In genomic region chr20:39290575-39290974, GRCh38 we compare ENCODE assay signal across 22 cellular contexts.
"Had no signal": no experiment of that assay in that cellular context is flagged by ENCODE, and none has a peak within 500 bp of the region (broad histone marks: within the 10 kb centered on the region; RNA-seq: fewer than 3 reads in every experiment).

No MANE protein-coding gene starts in this region.

- H3K4me2 ChIP-seq: hepatocyte had no signal

- DNase-seq: dermis blood vessel endothelial cell; erythroblast; head of caudate nucleus; kidney glomerular epithelial cell; mammary epithelial cell; naive thymus-derived CD8-positive, alpha-beta T cell; nucleus accumbens; ovary; sigmoid colon; stimulated activated CD4-positive, alpha-beta T cell treated with anti-CD3 and anti-CD28 coated beads, Interleukin-2, amount 100 ng/mL, for 24 hours; stimulated activated CD4-positive, alpha-beta T cell treated with anti-CD3 and anti-CD28 coated beads, Interleukin-4, amount 100 ng/mL, for 4 hours; stimulated activated naive B cell treated with anti-CD40 and anti-IgM and Interleukin-4, amounts not matched to agents 10 μg/mL and 1 μg/mL and 100 μg/mL, for 72 hours; stomach; substantia nigra; transverse colon had no signal

- H3K27me3 ChIP-seq: foreskin keratinocyte, hepatocyte, ovary, right atrium auricular region, sigmoid colon, stomach, transverse colon had no signal

- H3K79me2 ChIP-seq: hepatocyte had no signal

- H3K4me3 ChIP-seq: hepatocyte, mucosa of descending colon, ovary, right atrium auricular region, sigmoid colon, skin epidermis, stomach, thoracic aorta, transverse colon had no signal

- H3K36me3 ChIP-seq: ovary, right atrium auricular region, sigmoid colon, stomach, thoracic aorta, transverse colon had no signal

- H3K4me3 Mint-ChIP-seq: naive thymus-derived CD8-positive, alpha-beta T cell; neural crest cell; stimulated activated naive B cell treated with anti-CD40 and anti-IgM and Interleukin-4, amounts not matched to agents 10 μg/mL and 1 μg/mL and 100 μg/mL, for 72 hours had no signal

- H3K27ac ChIP-seq: foreskin keratinocyte, hepatocyte, ovary, right atrium auricular region, skin epidermis, stomach, thoracic aorta, transverse colon had no signal

- H3K4me1 ChIP-seq: foreskin keratinocyte, right atrium auricular region, transverse colon had no signal

- H3K4me1 Mint-ChIP-seq: neural crest cell; stimulated activated naive B cell treated with anti-CD40 and anti-IgM and Interleukin-4, amounts not matched to agents 10 μg/mL and 1 μg/mL and 100 μg/mL, for 72 hours had no signal

- H3K9me3 ChIP-seq: mucosa of descending colon, ovary, right atrium auricular region, sigmoid colon, stomach, thoracic aorta, transverse colon had no signal

- H3K27ac Mint-ChIP-seq: naive thymus-derived CD8-positive, alpha-beta T cell had no signal

- H3K36me3 Mint-ChIP-seq: naive thymus-derived CD8-positive, alpha-beta T cell; stimulated activated naive B cell treated with anti-CD40 and anti-IgM and Interleukin-4, amounts not matched to agents 10 μg/mL and 1 μg/mL and 100 μg/mL, for 72 hours had no signal

- H2AFZ ChIP-seq: hepatocyte had no signal
